In the genomic region with DNA sequence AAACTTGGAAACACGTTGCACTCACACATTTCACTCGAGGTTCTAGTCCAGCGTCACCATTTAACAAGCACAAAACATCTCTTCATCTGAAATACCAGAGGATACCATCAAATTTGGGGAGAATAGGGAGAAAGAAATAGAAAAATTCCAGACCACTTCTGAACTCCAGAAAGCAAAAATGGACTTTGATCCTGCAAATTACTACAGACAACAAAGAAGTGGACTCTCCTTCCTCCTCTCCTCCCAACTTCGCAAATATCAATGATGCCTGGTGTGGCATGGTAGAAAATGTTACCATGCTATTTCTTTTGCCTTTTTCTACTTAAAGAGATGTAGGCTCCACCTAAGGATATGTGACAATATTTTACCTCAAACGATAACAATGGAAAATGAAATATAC, we compare ENCODE assay signal across 19 cellular contexts. TPM values are rescaled to one million over a fixed set of nuclear protein-coding genes. Genes with fewer than 3 reads are reported as not detected.
DNase-seq lines count a peak whose midpoint lies in the region; ATAC-seq, FAIRE-seq and TF ChIP-seq lines count a peak whose summit lies in the region.
"Had no signal": no experiment of that assay in that cellular context is flagged by ENCODE, and none has a peak within 500 bp of the region (broad histone marks: within the 10 kb centered on the region; RNA-seq: fewer than 3 reads in every experiment).

No MANE protein-coding gene starts in this region.

- intact Hi-C loops in left colon (cut with DNase I, micrococcal nuclease): no loop called here

- H3K9ac ChIP-seq in BLaER1: no peak overlapping the region

- CTCF ChIA-PET in A549 (lab: Yijun Ruan, JAX): no interaction called here
- CTCF ChIA-PET in WTC11 (lab: Charles Lee): no interaction called here

- TF ChIP-seq RAD21 in A549 (conservative IDR thresholded peaks at IDR 0.05 in 1 of 2, IDR thresholded peaks at IDR 0.05 in 1 of 2): no peak

- H3K4me3 ChIP-seq in A549: no peak overlapping the region
- H3K4me3 ChIP-seq in BLaER1: no peak overlapping the region
- H3K4me3 ChIP-seq: GM23338 had no signal

- no peaks in the 10 kb centered on the region for H3K27me3 Mint-ChIP-seq in WTC11 (ENCODE audit: low read depth)
- H3K27me3 Mint-ChIP-seq: B cell; CD4-positive, alpha-beta memory T cell had no signal

- no peak for DNase-seq in A549 (ENCODE audit: low read depth in 1 of 2, low spot score in 1 of 2)
- DNase-seq in WTC11 (ENCODE audit: low spot score): no peak
- no peak for DNase-seq in left colon
- no peak for DNase-seq in pons (ENCODE audit: low spot score)
- DNase-seq: C1 segment of cervical spinal cord; Calu3; CD4-positive, alpha-beta memory T cell; COR-L47; DMS53; DMS79 treated with DMSO at 0.1 percent for 48 hours; GF-D8; H9 had no signal

- 79% methylated on average over 5 of the region's 5 CpGs for WGBS in A549 (ENCODE audit: missing lambda C conversion rate)

- peaks cover 13% of the 10 kb centered on the region for H3K36me3 Mint-ChIP-seq in WTC11

- H3K4me1 ChIP-seq in A549: peaks cover 15% of the 10 kb centered on the region
- peaks cover 97% of the 10 kb centered on the region for H3K4me1 ChIP-seq in BLaER1

- H3K4me2 ChIP-seq in A549: peak overlapping the region; percentile 14
- H3K4me2 ChIP-seq in BLaER1: peak overlapping the region; percentile 74
- H3K4me2 ChIP-seq: GM23338 had no signal

- H3K4me1 Mint-ChIP-seq in WTC11: peaks cover 44% of the 10 kb centered on the region

- no peak for FAIRE-seq in A549 (lab: Jason Lieb, UNC)
- FAIRE-seq: GM12892 had no signal

- no peak for TF ChIP-seq EP300 in A549 (IDR thresholded peaks at IDR 0.05)

- H3K27ac Mint-ChIP-seq in WTC11: peak overlapping the region; percentile 5; the same call in 1 of the 2 replicates
- H3K27ac Mint-ChIP-seq: B cell, GM23338 had no signal

- H3K9me3 Mint-ChIP-seq in WTC11: no peaks in the 10 kb centered on the region
- H3K9me3 Mint-ChIP-seq: CD4-positive, alpha-beta memory T cell; GM23338; H9 had no signal

- POLR2A ChIA-PET in A549 (lab: Yijun Ruan, JAX): no interaction called here
- POLR2A ChIA-PET in WTC11 (lab: Charles Lee): no interaction called here

- no peaks in the 10 kb centered on the region for H3K9me3 ChIP-seq in A549
- no peaks in the 10 kb centered on the region for H3K9me3 ChIP-seq in BLaER1

- ATAC-seq in A549 (no peak), WTC11 (no peak), left colon (peak; percentile 64), GM19467 (IDR thresholded peaks at IDR 0.05; ENCODE audit: unreplicated experiment) (no peak), HG02973 (IDR thresholded peaks at IDR 0.05; ENCODE audit: unreplicated experiment) (no peak)
- ATAC-seq: HCT116 had no signal

- no peak for TF ChIP-seq POLR2A in A549 (IDR thresholded peaks at IDR 0.05; ENCODE audit: low read length)

- H3K27ac ChIP-seq in A549: no peak overlapping the region
- H3K27ac ChIP-seq in BLaER1: peak overlapping the region; percentile 63; the same call in 1 of the 2 replicates

- H3K4me3 Mint-ChIP-seq in WTC11: no peak overlapping the region
- H3K4me3 Mint-ChIP-seq: B cell; CD4-positive, alpha-beta memory T cell; GM23338; H9 had no signal

- TF ChIP-seq CTCF in A549 (IDR thresholded peaks at IDR 0.05): no peak
- TF ChIP-seq CTCF in WTC11 (IDR thresholded peaks at IDR 0.05): no peak

- H3K36me3 ChIP-seq in BLaER1: peaks cover 42% of the 10 kb centered on the region

- peaks cover 87% of the 10 kb centered on the region for H4K20me1 ChIP-seq in BLaER1

- no peaks in the 10 kb centered on the region for H3K27me3 ChIP-seq in BLaER1

TF ChIP-seq in A549, 52 proteins besides CTCF, POLR2A, EP300 and RAD21 (continues in another document):
- TF ChIP-seq KDM5A (IDR thresholded peaks at IDR 0.05): no peak
- no peak for TF ChIP-seq NR3C1 (IDR thresholded peaks at IDR 0.05)
- no peak for TF ChIP-seq HOXA7 (CRISPR knock-in tag; IDR thresholded peaks at IDR 0.05)
- TF ChIP-seq, protein P1, sequence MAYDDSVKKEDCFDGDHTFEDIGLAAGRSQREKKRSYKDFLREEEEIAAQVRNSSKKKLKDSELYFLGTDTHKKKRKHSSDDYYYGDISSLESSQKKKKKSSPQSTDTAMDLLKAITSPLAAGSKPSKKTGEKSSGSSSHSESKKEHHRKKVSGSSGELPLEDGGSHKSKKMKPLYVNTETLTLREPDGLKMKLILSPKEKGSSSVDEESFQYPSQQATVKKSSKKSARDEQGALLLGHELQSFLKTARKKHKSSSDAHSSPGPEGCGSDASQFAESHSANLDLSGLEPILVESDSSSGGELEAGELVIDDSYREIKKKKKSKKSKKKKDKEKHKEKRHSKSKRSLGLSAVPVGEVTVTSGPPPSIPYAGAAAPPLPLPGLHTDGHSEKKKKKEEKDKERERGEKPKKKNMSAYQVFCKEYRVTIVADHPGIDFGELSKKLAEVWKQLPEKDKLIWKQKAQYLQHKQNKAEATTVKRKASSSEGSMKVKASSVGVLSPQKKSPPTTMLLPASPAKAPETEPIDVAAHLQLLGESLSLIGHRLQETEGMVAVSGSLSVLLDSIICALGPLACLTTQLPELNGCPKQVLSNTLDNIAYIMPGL (CRISPR knock-in tag; IDR thresholded peaks at IDR 0.05; ENCODE audit: borderline replicate concordance): no peak
- TF ChIP-seq PBX3 (IDR thresholded peaks at IDR 0.05): no peak
- TF ChIP-seq, protein P2, sequence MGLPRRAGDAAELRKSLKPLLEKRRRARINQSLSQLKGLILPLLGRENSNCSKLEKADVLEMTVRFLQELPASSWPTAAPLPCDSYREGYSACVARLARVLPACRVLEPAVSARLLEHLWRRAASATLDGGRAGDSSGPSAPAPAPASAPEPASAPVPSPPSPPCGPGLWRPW (IDR thresholded peaks at IDR 0.05): no peak
- no peak for TF ChIP-seq HOXB13 (CRISPR knock-in tag; IDR thresholded peaks at IDR 0.05; ENCODE audit: low read depth)
- no peak for TF ChIP-seq ZNF302 (CRISPR knock-in tag; IDR thresholded peaks at IDR 0.05)
- TF ChIP-seq MAFK (IDR thresholded peaks at IDR 0.05; ENCODE audit: partially characterized antibody): no peak
- TF ChIP-seq EHF (CRISPR knock-in tag; IDR thresholded peaks at IDR 0.05): no peak
- TF ChIP-seq POLR2AphosphoS2 (conservative IDR thresholded peaks at IDR 0.05; ENCODE audit: low read length): no peak
- TF ChIP-seq RFX5 (IDR thresholded peaks at IDR 0.05): no peak

TF ChIP-seq in WTC11, 78 proteins besides CTCF, POLR2A, EP300 and RAD21 (continues in another document):
- no peak for TF ChIP-seq NFATC4 (CRISPR knock-in tag; IDR thresholded peaks at IDR 0.05)
- no peak for TF ChIP-seq MYBL2 (CRISPR knock-in tag; IDR thresholded peaks at IDR 0.05)
- no peak for TF ChIP-seq ATF3 (CRISPR knock-in tag; conservative IDR thresholded peaks at IDR 0.05)
- no peak for TF ChIP-seq ZMAT4 (CRISPR knock-in tag; IDR thresholded peaks at IDR 0.05)
- TF ChIP-seq ZNF138 (CRISPR knock-in tag; conservative IDR thresholded peaks at IDR 0.05): no peak
- TF ChIP-seq CREB1 (CRISPR knock-in tag; IDR thresholded peaks at IDR 0.05): no peak
- TF ChIP-seq ZSCAN18 (CRISPR knock-in tag; IDR thresholded peaks at IDR 0.05): no peak
- no peak for TF ChIP-seq ZBTB21 (CRISPR knock-in tag; IDR thresholded peaks at IDR 0.05; ENCODE audit: borderline replicate concordance)
- TF ChIP-seq SMAD4 (CRISPR knock-in tag; IDR thresholded peaks at IDR 0.05): no peak
- TF ChIP-seq NR3C1 (CRISPR knock-in tag; conservative IDR thresholded peaks at IDR 0.05; ENCODE audit: low read depth): no peak
- no peak for TF ChIP-seq ATF2 (CRISPR knock-in tag; IDR thresholded peaks at IDR 0.05; ENCODE audit: borderline replicate concordance, low read depth)
- TF ChIP-seq TEAD4 (CRISPR knock-in tag; IDR thresholded peaks at IDR 0.05): no peak

RNA-seq across cellular contexts. Expression of gene UXS1, which starts 13.5 kb away (rescaled TPM):
- polyA plus RNA-seq in A549 (2011; rRNA removed) (53.2 and 54.0 TPM in 2 replicates), A549 (2017; fragmentation: RNase III; extraction: RNeasy Plus Mini Kit Qiagen cat#74134 plus additional on column Dnase treatment) (48.5 to 53.6 TPM (median 50.5 TPM) in 3 replicates)
- polyA plus RNA-seq in A549 (2012; cell fraction: cytosol; rRNA removed): 56.3 and 60.1 TPM in 2 replicates
- 48.4 and 64.3 TPM in 2 replicates for polyA plus RNA-seq in A549 (2012; cell fraction: nucleus; rRNA removed)
- polyA minus RNA-seq in A549 (2011; rRNA and poly(A)+ RNA removed): 79.5 and 83.6 TPM in 2 replicates
- total RNA-seq in WTC11 (2021) (39.2 to 44.7 TPM (median 42.6 TPM) in 3 replicates), left colon (10 to 100 TPM; 32.2 to 35.5 TPM)
